Comparison of ENCODE assay signal across 1 cellular context in genomic region chr7:101081432-101081831, GRCh38.
A peak's percentile ranks its signal among the peaks of the same experiment; 100 is the strongest.
TF ChIP-seq lines count a peak whose summit lies in the region.

No MANE protein-coding gene starts in this region.

TF ChIP-seq in K562, 482 proteins besides CTCF, POLR2A, EP300 and RAD21 (continued from another document):
- TF ChIP-seq ZNF398 (CRISPR knock-in tag; IDR thresholded peaks at IDR 0.05) (no peak), RBBP5 (IDR thresholded peaks at IDR 0.05; ENCODE audit: borderline replicate concordance, insufficient read depth, low read length, poor library complexity, severe bottlenecking) (no peak), CC2D1A (IDR thresholded peaks at IDR 0.05) (no peak), TEAD2 (tag; IDR thresholded peaks at IDR 0.05) (0 out of 2 replicates have a peak, but pooled peaks have one; percentile 21), HNRNPK (IDR thresholded peaks at IDR 0.05; ENCODE audit: low read depth, low read length, poor library complexity, severe bottlenecking) (no peak), SMARCE1 (IDR thresholded peaks at IDR 0.05) (no peak), MECOM (CRISPR knock-in tag; IDR thresholded peaks at IDR 0.05) (peak; percentile 38; the same call in 1 of the 2 replicates), ZBTB12 (CRISPR knock-in tag; IDR thresholded peaks at IDR 0.05) (0 out of 2 replicates have a peak, but pooled peaks have one; percentile 30), ZNF354B (CRISPR knock-in tag; IDR thresholded peaks at IDR 0.05) (0 out of 2 replicates have a peak, but pooled peaks have one; percentile 52), CXXC5 (CRISPR knock-in tag; IDR thresholded peaks at IDR 0.05) (peak; percentile 48), MEF2A (IDR thresholded peaks at IDR 0.05; ENCODE audit: control insufficient read depth, low read depth, low read length) (no peak), PTTG1 (tag; IDR thresholded peaks at IDR 0.05; ENCODE audit: low read depth) (peak; percentile 89), DDX20 (tag; IDR thresholded peaks at IDR 0.05; ENCODE audit: low read depth) (peak; percentile 89), ZNF655 (CRISPR knock-in tag; IDR thresholded peaks at IDR 0.05) (no peak), NFE2L1 (tag; IDR thresholded peaks at IDR 0.05; ENCODE audit: borderline replicate concordance, low read depth) (no peak), ZNF583 (CRISPR knock-in tag; IDR thresholded peaks at IDR 0.05) (peak; percentile 87), NBN (IDR thresholded peaks at IDR 0.05; ENCODE audit: low read depth) (no peak), NR2C1 (IDR thresholded peaks at IDR 0.05) (no peak), NR2C1 (tag; IDR thresholded peaks at IDR 0.05) (peak; percentile 77)
- TF ChIP-seq, protein P1, sequence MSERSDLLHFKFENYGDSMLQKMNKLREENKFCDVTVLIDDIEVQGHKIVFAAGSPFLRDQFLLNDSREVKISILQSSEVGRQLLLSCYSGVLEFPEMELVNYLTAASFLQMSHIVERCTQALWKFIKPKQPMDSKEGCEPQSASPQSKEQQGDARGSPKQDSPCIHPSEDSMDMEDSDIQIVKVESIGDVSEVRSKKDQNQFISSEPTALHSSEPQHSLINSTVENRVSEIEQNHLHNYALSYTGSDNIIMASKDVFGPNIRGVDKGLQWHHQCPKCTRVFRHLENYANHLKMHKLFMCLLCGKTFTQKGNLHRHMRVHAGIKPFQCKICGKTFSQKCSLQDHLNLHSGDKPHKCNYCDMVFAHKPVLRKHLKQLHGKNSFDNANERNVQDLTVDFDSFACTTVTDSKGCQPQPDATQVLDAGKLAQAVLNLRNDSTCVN (CRISPR knock-in tag; IDR thresholded peaks at IDR 0.05) = peak; percentile 41; the same call in 1 of the 2 replicates
